1 cellular context compared by ENCODE assay signal in the genomic region with DNA sequence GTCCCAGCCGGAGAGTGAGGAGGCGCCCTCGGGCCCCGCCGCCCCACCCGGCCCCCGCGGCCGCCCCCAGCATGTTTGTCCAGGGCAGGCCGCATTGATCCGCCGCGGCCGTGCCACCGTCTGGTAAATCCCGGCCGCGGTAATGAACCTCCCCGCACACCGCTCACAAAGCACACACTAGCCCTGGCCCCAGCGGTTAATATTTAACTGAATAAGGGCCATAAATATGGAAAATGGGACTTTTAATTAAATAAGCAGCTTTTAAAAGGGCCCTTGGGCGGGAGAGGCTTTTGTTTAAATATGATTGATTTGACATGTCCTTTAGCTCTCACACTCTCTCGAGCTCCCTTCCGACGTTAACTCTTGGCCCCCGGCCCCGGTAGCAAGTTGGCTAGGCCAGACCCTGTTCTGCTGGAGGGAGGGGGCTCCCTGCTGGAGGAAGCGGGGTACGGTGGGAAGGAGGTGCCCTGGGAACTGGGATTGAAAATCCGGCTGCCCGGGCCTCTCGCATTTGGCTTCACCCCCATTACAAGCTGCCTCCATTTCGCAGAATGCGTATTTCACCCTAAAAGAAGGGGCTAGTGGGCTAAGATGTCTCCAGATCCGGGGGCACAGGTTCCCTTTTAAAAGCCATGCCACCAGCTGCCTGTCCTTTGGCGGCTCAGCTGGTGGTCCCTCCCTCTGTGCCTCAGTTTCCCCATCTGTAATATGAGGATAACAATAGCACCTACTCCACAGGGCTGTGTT.
A peak's percentile ranks its signal among the peaks of the same experiment; 100 is the strongest.
TF ChIP-seq lines count a peak whose summit lies in the region.

No MANE protein-coding gene starts in this region.

TF ChIP-seq in HepG2, 621 proteins besides CTCF, POLR2A, EP300 and RAD21 (continued from another document and continues in another):
- TF ChIP-seq ZXDC (CRISPR knock-in tag; IDR thresholded peaks at IDR 0.05), result no peak
- no peak for TF ChIP-seq SNAPC2 (CRISPR knock-in tag; IDR thresholded peaks at IDR 0.05)
- no peak for TF ChIP-seq ZMAT5 (CRISPR knock-in tag; IDR thresholded peaks at IDR 0.05; ENCODE audit: borderline replicate concordance, low read depth)
- no peak for TF ChIP-seq ZNF230 (CRISPR knock-in tag; IDR thresholded peaks at IDR 0.05)
- no peak for TF ChIP-seq KLF15 (CRISPR knock-in tag; IDR thresholded peaks at IDR 0.05; ENCODE audit: borderline replicate concordance)
- TF ChIP-seq NONO (IDR thresholded peaks at IDR 0.05), result no peak
- peak; percentile 57 for TF ChIP-seq NONO (CRISPR knock-in tag; conservative IDR thresholded peaks at IDR 0.05)
- TF ChIP-seq MTA3 (CRISPR knock-in tag; IDR thresholded peaks at IDR 0.05), result no peak
- peak; percentile 65 for TF ChIP-seq RXRB (CRISPR knock-in tag; IDR thresholded peaks at IDR 0.05; ENCODE audit: borderline replicate concordance)
- no peak for TF ChIP-seq LCORL (IDR thresholded peaks at IDR 0.05)
- peak; percentile 31; the same call in 1 of the 2 replicates for TF ChIP-seq LCORL (CRISPR knock-in tag; IDR thresholded peaks at IDR 0.05)
- TF ChIP-seq ZSCAN31 (CRISPR knock-in tag; IDR thresholded peaks at IDR 0.05; ENCODE audit: low read depth), result no peak
- peak; percentile 62; the same call in 1 of the 2 replicates for TF ChIP-seq TBX2 (CRISPR knock-in tag; IDR thresholded peaks at IDR 0.05; ENCODE audit: borderline replicate concordance)
- peak; percentile 62 for TF ChIP-seq YY1 (IDR thresholded peaks at IDR 0.05; ENCODE audit: insufficient read depth, insufficient replicate concordance, low read depth, low read length)
- no peak for TF ChIP-seq ZBED4 (CRISPR knock-in tag; IDR thresholded peaks at IDR 0.05; ENCODE audit: borderline replicate concordance)
- TF ChIP-seq, protein P1, sequence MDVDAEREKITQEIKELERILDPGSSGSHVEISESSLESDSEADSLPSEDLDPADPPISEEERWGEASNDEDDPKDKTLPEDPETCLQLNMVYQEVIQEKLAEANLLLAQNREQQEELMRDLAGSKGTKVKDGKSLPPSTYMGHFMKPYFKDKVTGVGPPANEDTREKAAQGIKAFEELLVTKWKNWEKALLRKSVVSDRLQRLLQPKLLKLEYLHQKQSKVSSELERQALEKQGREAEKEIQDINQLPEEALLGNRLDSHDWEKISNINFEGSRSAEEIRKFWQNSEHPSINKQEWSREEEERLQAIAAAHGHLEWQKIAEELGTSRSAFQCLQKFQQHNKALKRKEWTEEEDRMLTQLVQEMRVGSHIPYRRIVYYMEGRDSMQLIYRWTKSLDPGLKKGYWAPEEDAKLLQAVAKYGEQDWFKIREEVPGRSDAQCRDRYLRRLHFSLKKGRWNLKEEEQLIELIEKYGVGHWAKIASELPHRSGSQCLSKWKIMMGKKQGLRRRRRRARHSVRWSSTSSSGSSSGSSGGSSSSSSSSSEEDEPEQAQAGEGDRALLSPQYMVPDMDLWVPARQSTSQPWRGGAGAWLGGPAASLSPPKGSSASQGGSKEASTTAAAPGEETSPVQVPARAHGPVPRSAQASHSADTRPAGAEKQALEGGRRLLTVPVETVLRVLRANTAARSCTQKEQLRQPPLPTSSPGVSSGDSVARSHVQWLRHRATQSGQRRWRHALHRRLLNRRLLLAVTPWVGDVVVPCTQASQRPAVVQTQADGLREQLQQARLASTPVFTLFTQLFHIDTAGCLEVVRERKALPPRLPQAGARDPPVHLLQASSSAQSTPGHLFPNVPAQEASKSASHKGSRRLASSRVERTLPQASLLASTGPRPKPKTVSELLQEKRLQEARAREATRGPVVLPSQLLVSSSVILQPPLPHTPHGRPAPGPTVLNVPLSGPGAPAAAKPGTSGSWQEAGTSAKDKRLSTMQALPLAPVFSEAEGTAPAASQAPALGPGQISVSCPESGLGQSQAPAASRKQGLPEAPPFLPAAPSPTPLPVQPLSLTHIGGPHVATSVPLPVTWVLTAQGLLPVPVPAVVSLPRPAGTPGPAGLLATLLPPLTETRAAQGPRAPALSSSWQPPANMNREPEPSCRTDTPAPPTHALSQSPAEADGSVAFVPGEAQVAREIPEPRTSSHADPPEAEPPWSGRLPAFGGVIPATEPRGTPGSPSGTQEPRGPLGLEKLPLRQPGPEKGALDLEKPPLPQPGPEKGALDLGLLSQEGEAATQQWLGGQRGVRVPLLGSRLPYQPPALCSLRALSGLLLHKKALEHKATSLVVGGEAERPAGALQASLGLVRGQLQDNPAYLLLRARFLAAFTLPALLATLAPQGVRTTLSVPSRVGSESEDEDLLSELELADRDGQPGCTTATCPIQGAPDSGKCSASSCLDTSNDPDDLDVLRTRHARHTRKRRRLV (CRISPR knock-in tag; IDR thresholded peaks at IDR 0.05), result no peak
- TF ChIP-seq SIX1 (CRISPR knock-in tag; IDR thresholded peaks at IDR 0.05; ENCODE audit: borderline replicate concordance), result 0 out of 2 replicates have a peak, but pooled peaks have one; percentile 14
- TF ChIP-seq TFDP1 (CRISPR knock-in tag; IDR thresholded peaks at IDR 0.05; ENCODE audit: borderline replicate concordance), result peak; percentile 30; the same call in 1 of the 2 replicates
- TF ChIP-seq PAXIP1 (CRISPR knock-in tag; conservative IDR thresholded peaks at IDR 0.05), result peak; percentile 90
- TF ChIP-seq ZNF619 (CRISPR knock-in tag; IDR thresholded peaks at IDR 0.05), result 0 out of 2 replicates have a peak, but pooled peaks have one; percentile 46
- TF ChIP-seq KMT2A (CRISPR knock-in tag; IDR thresholded peaks at IDR 0.05), result peak; percentile 43; the same call in 1 of the 2 replicates
- peak; percentile 92 for TF ChIP-seq GFI1 (CRISPR knock-in tag; IDR thresholded peaks at IDR 0.05; ENCODE audit: borderline replicate concordance)
- no peak for TF ChIP-seq HNRNPUL1 (IDR thresholded peaks at IDR 0.05; ENCODE audit: low read depth, low read length)
- TF ChIP-seq SMARCE1 (IDR thresholded peaks at IDR 0.05; ENCODE audit: borderline replicate concordance), result no peak
- no peak for TF ChIP-seq TCF12 (IDR thresholded peaks at IDR 0.05)
- no peak for TF ChIP-seq TCF12 (CRISPR knock-in tag; IDR thresholded peaks at IDR 0.05)
- 0 out of 2 replicates have a peak, but pooled peaks have one; percentile 17 for TF ChIP-seq CREM (IDR thresholded peaks at IDR 0.05)
- TF ChIP-seq CREM (CRISPR knock-in tag; IDR thresholded peaks at IDR 0.05), result no peak
- TF ChIP-seq ZNF235 (CRISPR knock-in tag; IDR thresholded peaks at IDR 0.05; ENCODE audit: borderline replicate concordance), result no peak
- TF ChIP-seq, protein P2, sequence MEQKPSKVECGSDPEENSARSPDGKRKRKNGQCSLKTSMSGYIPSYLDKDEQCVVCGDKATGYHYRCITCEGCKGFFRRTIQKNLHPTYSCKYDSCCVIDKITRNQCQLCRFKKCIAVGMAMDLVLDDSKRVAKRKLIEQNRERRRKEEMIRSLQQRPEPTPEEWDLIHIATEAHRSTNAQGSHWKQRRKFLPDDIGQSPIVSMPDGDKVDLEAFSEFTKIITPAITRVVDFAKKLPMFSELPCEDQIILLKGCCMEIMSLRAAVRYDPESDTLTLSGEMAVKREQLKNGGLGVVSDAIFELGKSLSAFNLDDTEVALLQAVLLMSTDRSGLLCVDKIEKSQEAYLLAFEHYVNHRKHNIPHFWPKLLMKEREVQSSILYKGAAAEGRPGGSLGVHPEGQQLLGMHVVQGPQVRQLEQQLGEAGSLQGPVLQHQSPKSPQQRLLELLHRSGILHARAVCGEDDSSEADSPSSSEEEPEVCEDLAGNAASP (CRISPR knock-in tag; IDR thresholded peaks at IDR 0.05; ENCODE audit: borderline replicate concordance), result peak; percentile 66
- TF ChIP-seq DMTF1 (CRISPR knock-in tag; IDR thresholded peaks at IDR 0.05), result no peak
- no peak for TF ChIP-seq ZBTB8A (CRISPR knock-in tag; IDR thresholded peaks at IDR 0.05; ENCODE audit: borderline replicate concordance, low read depth)
- TF ChIP-seq DPF2 (CRISPR knock-in tag; IDR thresholded peaks at IDR 0.05; ENCODE audit: borderline replicate concordance, low read depth), result peak; percentile 65; the same call in 1 of the 2 replicates
- TF ChIP-seq GATA4 (IDR thresholded peaks at IDR 0.05; ENCODE audit: borderline replicate concordance, low read depth), result no peak
- TF ChIP-seq KAT8 (CRISPR knock-in tag; IDR thresholded peaks at IDR 0.05), result 0 out of 2 replicates have a peak, but pooled peaks have one; percentile 13
